Comparison of ENCODE assay signal across 8 cellular contexts in genomic region chr3:14948609-14949038, GRCh38. TPM values are rescaled to one million over a fixed set of nuclear protein-coding genes. Genes with fewer than 3 reads are reported as not detected.
A peak's percentile ranks its signal among the peaks of the same experiment; 100 is the strongest.
DNase-seq lines count a peak whose midpoint lies in the region; ATAC-seq and TF ChIP-seq lines count a peak whose summit lies in the region.

No MANE protein-coding gene starts in this region.

- ATAC-seq in GM18907 (IDR thresholded peaks at IDR 0.05; ENCODE audit: unreplicated experiment) (peak; percentile 1), RWPE2 (ENCODE audit: low read depth) (no peak), left colon (no peak), GM18498 (IDR thresholded peaks at IDR 0.05; ENCODE audit: unreplicated experiment) (no peak)

- no peak for DNase-seq in RWPE2 (ENCODE audit: low spot score)
- DNase-seq in fibroblast of pulmonary artery (ENCODE audit: low read depth) = peak; percentile 14
- no peak for DNase-seq in HPDE6-E6E7 (ENCODE audit: extremely low spot score)
- no peak for DNase-seq in left colon
- DNase-seq in NCI-H1436 treated with DMSO at 0.1 percent for 48 hours (lab: John Stamatoyannopoulos, UW) = no peak

- no peaks in the 10 kb centered on the region for H3K9me3 ChIP-seq in RWPE2 (ENCODE audit: severe bottlenecking)
- no peaks in the 10 kb centered on the region for H3K9me3 ChIP-seq in skeletal muscle satellite cell (replicated peaks; ENCODE audit: low read length)

- H3K27me3 ChIP-seq in RWPE2 (ENCODE audit: insufficient read depth, poor library complexity, severe bottlenecking) (no peaks in the 10 kb centered on the region), skeletal muscle satellite cell (ENCODE audit: control insufficient read depth, insufficient read depth, low read length) (no peaks in the 10 kb centered on the region)

- peak overlapping the region; percentile 93 for H3K27ac ChIP-seq in RWPE2 (ENCODE audit: poor library complexity, severe bottlenecking)

- H3K4me1 ChIP-seq in RWPE2 (ENCODE audit: insufficient read depth, poor library complexity, severe bottlenecking) (peaks cover 15% of the 10 kb centered on the region), skeletal muscle satellite cell (ENCODE audit: control insufficient read depth, insufficient read depth, low read length) (peaks cover 18% of the 10 kb centered on the region)

- H3K4me3 ChIP-seq in RWPE2 (ENCODE audit: severe bottlenecking) (peak overlapping the region; percentile 90), fibroblast of pulmonary artery (replicated peaks; ENCODE audit: low read depth, low read length) (peak overlapping the region; percentile 86), skeletal muscle satellite cell (ENCODE audit: low read length) (peak overlapping the region; percentile 84)

- intact Hi-C loops in left colon (cut with DNase I, micrococcal nuclease) = no loop called here

- peak overlapping the region; percentile 97 for H3K4me2 ChIP-seq in skeletal muscle satellite cell (ENCODE audit: low read length)

- H3K9ac ChIP-seq in skeletal muscle satellite cell (ENCODE audit: low read depth, low read length) = peak overlapping the region; percentile 85

- H3K36me3 ChIP-seq in RWPE2 (ENCODE audit: low read depth) (peaks cover 43% of the 10 kb centered on the region), skeletal muscle satellite cell (ENCODE audit: insufficient read depth, low read length) (peaks cover 16% of the 10 kb centered on the region)

- TF ChIP-seq CTCF in RWPE2 (IDR thresholded peaks at IDR 0.05; ENCODE audit: poor library complexity, severe bottlenecking) = no peak
- TF ChIP-seq CTCF in fibroblast of pulmonary artery (IDR thresholded peaks at IDR 0.05; ENCODE audit: low read length, missing control alignments) = no peak

RNA-seq across cellular contexts. Expression of gene NR2C2, which starts 1.2 kb away (rescaled TPM):
- 16.2 and 17.0 TPM in 2 replicates for total RNA-seq in skeletal muscle satellite cell (2012; rRNA removed)
- total RNA-seq in left colon = 10 to 100 TPM; 41.8 to 43.6 TPM
